15 cellular contexts compared by ENCODE assay signal in genomic region chr7:47239927-47240570, GRCh38.
"Had no signal": no experiment of that assay in that cellular context is flagged by ENCODE, and none has a peak within 500 bp of the region (broad histone marks: within the 10 kb centered on the region; RNA-seq: fewer than 3 reads in every experiment).

No MANE protein-coding gene starts in this region.

- ATAC-seq: mucosa of descending colon; naive thymus-derived CD8-positive, alpha-beta T cell had no signal

- H3K36me3 ChIP-seq: brain microvascular endothelial cell, sigmoid colon, suprapubic skin had no signal

- H3K4me3 ChIP-seq: lung, mucosa of descending colon, sigmoid colon, suprapubic skin had no signal

- H3K27ac ChIP-seq: brain microvascular endothelial cell had no signal

- DNase-seq: activated CD4-positive, alpha-beta T cell treated with anti-CD3 and anti-CD28 coated beads, Interleukin-2, amount 50 U/mL, for 1 hour; activated CD4-positive, CD25-positive, alpha-beta regulatory T cell; activated naive CD4-positive, alpha-beta T cell treated with anti-CD3 and anti-CD28 coated beads, Interleukin-2, amount 10 ng/mL, durations not matched to agents 7 days and 5 days; amniotic stem cell; brain microvascular endothelial cell; dermis blood vessel endothelial cell; endodermal cell; foreskin melanocyte; kidney; mucosa of descending colon; naive thymus-derived CD8-positive, alpha-beta T cell; sigmoid colon; stimulated activated naive CD4-positive, alpha-beta T cell had no signal

- H3K27me3 ChIP-seq: brain microvascular endothelial cell, sigmoid colon, suprapubic skin had no signal

- H3K9me3 ChIP-seq: mucosa of descending colon, sigmoid colon, suprapubic skin had no signal
